Comparison of ENCODE assay signal across 20 cellular contexts in the genomic region with DNA sequence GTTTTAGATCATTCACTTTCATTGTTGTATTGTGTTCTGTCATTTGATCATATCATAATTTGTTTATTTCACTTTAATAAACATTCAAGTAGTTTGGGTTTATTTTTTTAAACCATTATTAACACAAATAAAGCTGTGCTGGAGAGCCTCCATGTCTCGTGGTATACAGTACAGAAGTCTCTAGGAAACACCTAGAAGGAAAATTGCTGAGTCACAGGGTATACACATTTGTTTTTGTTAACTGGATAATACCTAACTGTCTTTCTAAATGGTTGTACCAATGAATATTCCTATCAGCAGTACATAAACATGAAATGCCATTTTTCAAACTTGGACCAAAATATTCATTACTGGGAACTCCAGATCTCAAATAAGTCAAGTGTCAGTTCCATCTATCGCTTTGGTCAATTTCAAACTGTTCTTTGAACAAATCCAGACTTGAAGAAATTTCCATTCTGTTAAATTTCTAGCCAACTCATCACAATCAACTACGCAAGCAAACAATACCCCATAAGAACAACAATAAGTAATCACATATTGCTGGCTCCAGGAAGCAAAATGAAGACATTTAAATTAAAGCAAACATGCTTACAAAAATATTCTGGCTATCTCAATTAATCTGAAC.
A peak's percentile ranks its signal among the peaks of the same experiment; 100 is the strongest.
DNase-seq lines count a peak whose midpoint lies in the region; ATAC-seq, FAIRE-seq and TF ChIP-seq lines count a peak whose summit lies in the region.
"Had no signal": no experiment of that assay in that cellular context is flagged by ENCODE, and none has a peak within 500 bp of the region (broad histone marks: within the 10 kb centered on the region; RNA-seq: fewer than 3 reads in every experiment).

No MANE protein-coding gene starts in this region.

- no peak for TF ChIP-seq CTCF in bronchial epithelial cell (IDR thresholded peaks at IDR 0.05; ENCODE audit: insufficient read depth, low read length, severe bottlenecking)

- peak overlapping the region; percentile 30 for H2AFZ ChIP-seq in ACC112 (ENCODE audit: low read length, unreplicated experiment)

- peak overlapping the region; percentile 40 for H3K27ac ChIP-seq in ACC112 (ENCODE audit: low read depth, low read length)
- H3K27ac ChIP-seq: breast epithelium, vagina had no signal

- H3K27me3 ChIP-seq in ACC112 (ENCODE audit: insufficient read depth, low read length) (no peaks in the 10 kb centered on the region), bronchial epithelial cell (ENCODE audit: control insufficient read depth, insufficient read depth, low read length) (no peaks in the 10 kb centered on the region)
- H3K27me3 ChIP-seq: breast epithelium, vagina had no signal

- FAIRE-seq in bronchial epithelial cell (lab: Jason Lieb, UNC) = no peak

- peaks cover 4% of the 10 kb centered on the region for H3K79me2 ChIP-seq in ACC112 (ENCODE audit: control insufficient read depth, insufficient read depth, low read length, unreplicated experiment)

- no peak for ATAC-seq in GM19397 (IDR thresholded peaks at IDR 0.05; ENCODE audit: unreplicated experiment)

- DNase-seq in LHCN-M2 (ENCODE audit: low read depth) (peak; percentile 20), bronchial epithelial cell (ENCODE audit: low read depth) (peak; percentile 31), iris pigment epithelial cell (ENCODE audit: low read depth) (peak; percentile 69), NCI-H187 (lab: John Stamatoyannopoulos, UW) (no peak), SKM-1 treated with dmso at 0.1 percent for 144 hours (lab: John Stamatoyannopoulos, UW; ENCODE audit: unreplicated experiment) (no peak)
- DNase-seq in stimulated activated CD4-positive, alpha-beta T cell treated with anti-CD3 and anti-CD28 coated beads, Interleukin-12 subunit alpha, Interleukin-12 subunit beta, amount 100 ng/mL, for 4 hours = no peak
- DNase-seq: activated CD4-positive, CD25-positive, alpha-beta regulatory T cell treated with anti-CD3 and anti-CD28 coated beads, Interleukin-2, amount 50 U/mL, for 72 hours; activated naive CD4-positive, alpha-beta T cell; GDM1; head of caudate nucleus; kidney glomerular epithelial cell; NCI-H1092 treated with DMSO at 0.1 percent for 48 hours; NCI-H2171; SHP77 treated with DMSO at 0.1 percent for 48 hours; stimulated activated naive CD8-positive, alpha-beta T cell treated with anti-CD3 and anti-CD28 coated beads, Interleukin-15, amount 100 ng/mL, for 72 hours; T-helper 9 cell had no signal

- H3K4me1 ChIP-seq in ACC112 (ENCODE audit: control insufficient read depth, insufficient read depth, low read length, unreplicated experiment) = peaks cover 29% of the 10 kb centered on the region
- H3K4me1 ChIP-seq: breast epithelium had no signal

- H3K36me3 ChIP-seq in ACC112 (ENCODE audit: insufficient read depth, low read length) = no peaks in the 10 kb centered on the region
- no peaks in the 10 kb centered on the region for H3K36me3 ChIP-seq in bronchial epithelial cell (ENCODE audit: control insufficient read depth, insufficient read depth, low read length)
- H3K36me3 ChIP-seq: breast epithelium, vagina had no signal

- peak overlapping the region; percentile 31; the same call in 1 of the 2 replicates for H3K4me3 ChIP-seq in ACC112 (ENCODE audit: low read depth, low read length)
- no peak overlapping the region for H3K4me3 ChIP-seq in bronchial epithelial cell (ENCODE audit: low read depth, low read length)
- H3K4me3 ChIP-seq: breast epithelium, vagina had no signal

Comparison
In these comparisons a context has a peak if more than half of its experiments do, and no peak if none do; other contexts are left out.
1. DNase-seq: peak in LHCN-M2 (single experiment), bronchial epithelial cell (single experiment) and iris pigment epithelial cell (single experiment); none in NCI-H187 (0 of 2), stimulated activated CD4-positive, alpha-beta T cell treated with anti-CD3 and anti-CD28 coated beads, Interleukin-12 subunit alpha, Interleukin-12 subunit beta, amount 100 ng/mL, for 4 hours (single experiment) and SKM-1 treated with dmso at 0.1 percent for 144 hours (single experiment).